ENCODE assay signal across 1 cellular context in the genomic region with DNA sequence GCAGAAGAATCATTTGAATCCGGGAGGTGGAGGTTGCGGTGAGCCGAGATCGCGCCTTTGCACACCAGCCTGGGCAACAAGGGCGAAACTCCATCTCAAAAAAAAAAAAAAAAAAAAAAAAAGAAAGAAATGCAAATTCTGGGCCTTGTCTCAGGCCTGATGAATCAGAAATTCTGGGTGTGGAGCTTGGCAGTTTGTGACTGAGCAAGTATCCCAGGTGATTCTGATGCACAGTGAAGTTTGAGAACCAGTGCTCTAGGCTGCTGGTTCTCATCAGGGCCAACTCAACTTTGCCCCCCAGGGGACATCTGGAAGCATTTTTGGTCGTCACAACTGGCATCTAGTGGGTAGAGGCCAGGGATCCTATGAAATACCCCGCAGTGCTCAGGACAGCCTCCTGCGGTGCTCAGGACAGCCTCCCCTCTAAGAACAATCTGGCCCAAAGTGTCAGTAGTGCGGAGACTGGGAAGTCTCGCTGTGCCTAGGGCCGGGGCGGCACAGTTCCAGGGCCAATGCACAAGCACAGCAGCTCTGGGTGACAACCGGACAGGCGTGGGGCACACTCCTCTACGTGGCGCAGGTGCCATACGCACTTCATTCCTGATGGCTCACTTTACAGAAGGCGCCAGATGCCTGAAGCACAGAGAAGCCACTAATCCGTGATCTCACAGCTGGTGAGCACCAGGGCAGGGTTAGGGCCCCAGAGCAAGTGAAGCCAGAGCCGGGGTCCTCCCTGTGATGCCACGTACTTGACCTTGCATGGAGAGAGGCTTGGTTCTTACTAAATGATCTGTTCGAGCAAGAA.
TF ChIP-seq lines count a peak whose summit lies in the region.

No MANE protein-coding gene starts in this region.

TF ChIP-seq in GM12878, 131 proteins besides CTCF, POLR2A, EP300 and RAD21:
- TF ChIP-seq JUND (IDR thresholded peaks at IDR 0.05; ENCODE audit: low read depth, low read length) (no peak), ZNF384 (IDR thresholded peaks at IDR 0.05; ENCODE audit: borderline replicate concordance, low read depth, low read length) (peak; percentile 72; the same call in 1 of the 2 replicates), NRF1 (conservative IDR thresholded peaks at IDR 0.05; ENCODE audit: low read depth, low read length) (no peak)
